Comparison of ENCODE assay signal across 2 cellular contexts in the genomic region with DNA sequence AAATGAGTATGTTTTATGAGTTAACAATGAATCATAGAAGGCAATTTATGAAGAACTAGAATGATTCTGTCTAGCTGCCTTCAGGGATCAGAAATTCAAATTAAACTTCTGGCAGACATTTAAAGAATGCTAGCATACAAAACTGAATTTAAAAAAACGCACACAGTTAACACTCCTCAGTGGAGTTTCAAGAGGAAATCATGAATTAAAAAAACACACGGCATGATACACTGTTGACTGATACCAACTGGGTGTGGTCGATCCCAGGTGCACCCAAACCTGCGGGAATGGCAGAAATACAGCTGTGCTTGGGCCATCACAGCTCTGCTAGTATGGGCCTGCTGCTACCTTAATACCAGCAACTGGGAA.
TF ChIP-seq lines count a peak whose summit lies in the region.

No MANE protein-coding gene starts in this region.

TF ChIP-seq in A549, 52 proteins besides CTCF, POLR2A, EP300 and RAD21 (continued from another document):
- TF ChIP-seq CEBPB (IDR thresholded peaks at IDR 0.05): no peak
- no peak for TF ChIP-seq SMC3 (IDR thresholded peaks at IDR 0.05)
- TF ChIP-seq HOXB5 (CRISPR knock-in tag; IDR thresholded peaks at IDR 0.05): no peak
- no peak for TF ChIP-seq RCOR1 (IDR thresholded peaks at IDR 0.05; ENCODE audit: low read depth, low read length)
- TF ChIP-seq GATA3 (IDR thresholded peaks at IDR 0.05; ENCODE audit: borderline replicate concordance): no peak
- TF ChIP-seq, protein P1, sequence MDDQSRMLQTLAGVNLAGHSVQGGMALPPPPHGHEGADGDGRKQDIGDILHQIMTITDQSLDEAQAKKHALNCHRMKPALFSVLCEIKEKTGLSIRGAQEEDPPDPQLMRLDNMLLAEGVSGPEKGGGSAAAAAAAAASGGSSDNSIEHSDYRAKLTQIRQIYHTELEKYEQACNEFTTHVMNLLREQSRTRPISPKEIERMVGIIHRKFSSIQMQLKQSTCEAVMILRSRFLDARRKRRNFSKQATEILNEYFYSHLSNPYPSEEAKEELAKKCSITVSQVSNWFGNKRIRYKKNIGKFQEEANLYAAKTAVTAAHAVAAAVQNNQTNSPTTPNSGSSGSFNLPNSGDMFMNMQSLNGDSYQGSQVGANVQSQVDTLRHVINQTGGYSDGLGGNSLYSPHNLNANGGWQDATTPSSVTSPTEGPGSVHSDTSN (IDR thresholded peaks at IDR 0.05): no peak
- TF ChIP-seq NR3C1 (IDR thresholded peaks at IDR 0.05): no peak
- no peak for TF ChIP-seq MYC (IDR thresholded peaks at IDR 0.05; ENCODE audit: borderline replicate concordance, low read length)

TF ChIP-seq in IMR-90, 13 proteins besides CTCF, POLR2A, EP300 and RAD21 (continued from another document):
- TF ChIP-seq MAFK (IDR thresholded peaks at IDR 0.05; ENCODE audit: low read depth, low read length): no peak
